ENCODE assay signal across 24 cellular contexts in genomic region chr9:113482991-113483675, GRCh38. TPM values are rescaled to one million over a fixed set of nuclear protein-coding genes. Genes with fewer than 3 reads are reported as not detected.
DNase-seq lines count a peak whose midpoint lies in the region; ATAC-seq and TF ChIP-seq lines count a peak whose summit lies in the region.
"Had no signal": no experiment of that assay in that cellular context is flagged by ENCODE, and none has a peak within 500 bp of the region (broad histone marks: within the 10 kb centered on the region; RNA-seq: fewer than 3 reads in every experiment).

No MANE protein-coding gene starts in this region.

- no peak overlapping the region for H2BK15ac ChIP-seq in neuronal stem cell (ENCODE audit: low read length)

- H2AFZ ChIP-seq in neuronal stem cell (ENCODE audit: low read length), result no peak overlapping the region

- no peak overlapping the region for H3K4me2 ChIP-seq in neuronal stem cell (ENCODE audit: insufficient read depth, low read length, poor library complexity, severe bottlenecking)
- H3K4me2 ChIP-seq: A549, SK-N-SH had no signal

- peak overlapping the region; percentile 79 for H3K27ac ChIP-seq in right cardiac atrium (ENCODE audit: low read length)
- peak overlapping the region; percentile 80 for H3K27ac ChIP-seq in rectal smooth muscle tissue (ENCODE audit: low read depth, low read length)
- no peak overlapping the region for H3K27ac ChIP-seq in upper lobe of right lung
- H3K27ac ChIP-seq in neuronal stem cell (replicated peaks; ENCODE audit: low read length), result no peak overlapping the region

- DNase-seq in cardiac septum (ENCODE audit: low spot score) (peak; percentile 35), left ventricle myocardium superior (no peak), right cardiac atrium (no peak), upper lobe of right lung (peak; percentile 27), neuronal stem cell (ENCODE audit: low spot score) (no peak), mucosa of descending colon (no peak)
- DNase-seq: activated CD4-positive, alpha-beta T cell treated with anti-CD3 and anti-CD28 coated beads, Interleukin-2, amount 50 U/mL, for 4 hours; amniotic stem cell; COR-L47; HCEC 1CT; hippocampal formation; NCI-H748 treated with DMSO at 0.1 percent for 48 hours; posterior cingulate gyrus; RPMI8226; SK-N-SH; stimulated activated CD4-positive, alpha-beta T cell treated with anti-CD3 and anti-CD28 coated beads, Interleukin-2, amount 100 ng/mL, for 24 hours; stimulated activated naive B cell treated with anti-CD40 and anti-IgM and Interleukin-4, amounts not matched to agents 10 μg/mL and 1 μg/mL and 100 μg/mL, for 72 hours had no signal

- no peak overlapping the region for H3K18ac ChIP-seq in neuronal stem cell (ENCODE audit: low read length)

- H2BK5ac ChIP-seq in neuronal stem cell (ENCODE audit: low read length), result no peak overlapping the region

- intact Hi-C loops in cardiac septum (cut with DNase I) (no loop called here), left ventricle myocardium superior (cut with micrococcal nuclease) (no loop called here), right cardiac atrium (cut with DNase I) (no loop called here), upper lobe of right lung (cut with DNase I) (no loop called here), mucosa of descending colon (cut with DNase I, micrococcal nuclease) (no loop called here)

- H3K4me3 ChIP-seq in right cardiac atrium (ENCODE audit: low read length) (no peak overlapping the region), rectal smooth muscle tissue (ENCODE audit: low read length) (no peak overlapping the region), upper lobe of right lung (no peak overlapping the region), neuronal stem cell (ENCODE audit: low read length in 2 of 2) (no peak overlapping the region), mucosa of descending colon (no peak overlapping the region)
- H3K4me3 ChIP-seq: A549, cardiac muscle cell, K562, upper lobe of left lung had no signal

- H3K23ac ChIP-seq in neuronal stem cell (ENCODE audit: low read depth, low read length, poor library complexity), result no peak overlapping the region

- H3K9ac ChIP-seq in rectal smooth muscle tissue (ENCODE audit: low read length), result no peak overlapping the region
- H3K9ac ChIP-seq in neuronal stem cell (ENCODE audit: low read depth, low read length, poor library complexity), result no peak overlapping the region
- H3K9ac ChIP-seq: SK-N-SH had no signal

- no peaks in the 10 kb centered on the region for H3K79me1 ChIP-seq in neuronal stem cell (ENCODE audit: low read depth, low read length)

- no peak overlapping the region for H4K8ac ChIP-seq in neuronal stem cell (ENCODE audit: low read depth, low read length)

- TF ChIP-seq CTCF in upper lobe of right lung (IDR thresholded peaks at IDR 0.05) (no peak), mucosa of descending colon (IDR thresholded peaks at IDR 0.05) (no peak)

- WGBS in right cardiac atrium, result 92% methylated on average over 6 of the region's 6 CpGs
- no CpG with 5 or more reads among the region's 6 CpGs for WGBS in neuronal stem cell (ENCODE audit: extremely low coverage in 2 of 2, insufficient read length in 2 of 2, insufficient replicate concordance in 1 of 2), 2 donors

- no peak overlapping the region for H2BK120ac ChIP-seq in neuronal stem cell (ENCODE audit: low read depth, low read length)

- H3K27me3 ChIP-seq in right cardiac atrium (ENCODE audit: control insufficient read depth, insufficient read depth), result no peaks in the 10 kb centered on the region
- H3K27me3 ChIP-seq in rectal smooth muscle tissue (ENCODE audit: control insufficient read depth, insufficient read depth, low read length), result no peaks in the 10 kb centered on the region
- H3K27me3 ChIP-seq in upper lobe of right lung, result no peaks in the 10 kb centered on the region
- H3K27me3 ChIP-seq in neuronal stem cell (ENCODE audit: control insufficient read depth in 3 of 3, insufficient read depth in 3 of 3, low read depth in 1 of 3, low read length in 3 of 3), result no peaks in the 10 kb centered on the region
- H3K27me3 ChIP-seq: cardiac muscle cell, upper lobe of left lung had no signal

- no peak overlapping the region for H2AK5ac ChIP-seq in neuronal stem cell (ENCODE audit: low read depth, low read length)

- H3K4me1 ChIP-seq in right cardiac atrium (ENCODE audit: control insufficient read depth, insufficient read depth, low read length) (peaks cover 24% of the 10 kb centered on the region), rectal smooth muscle tissue (ENCODE audit: control insufficient read depth, insufficient read depth, low read length) (peaks cover 17% of the 10 kb centered on the region), upper lobe of right lung (peaks cover 9% of the 10 kb centered on the region), neuronal stem cell (ENCODE audit: control insufficient read depth in 2 of 2, insufficient read depth in 1 of 2, low read depth in 1 of 2, low read length in 2 of 2) (peaks cover 4 to 9% of the 10 kb centered on the region in 2 donors), mucosa of descending colon (ENCODE audit: low read depth) (no peaks in the 10 kb centered on the region)

- H3K36me3 ChIP-seq in rectal smooth muscle tissue (ENCODE audit: control insufficient read depth, insufficient read depth, low read length) (no peaks in the 10 kb centered on the region), upper lobe of right lung (no peaks in the 10 kb centered on the region), neuronal stem cell (replicated peaks in 1 of 2; ENCODE audit: control insufficient read depth in 2 of 2, insufficient read depth in 2 of 2, low read length in 2 of 2) (no peaks in the 10 kb centered on the region), mucosa of descending colon (ENCODE audit: low read depth) (no peaks in the 10 kb centered on the region)
- H3K36me3 ChIP-seq: cardiac muscle cell, upper lobe of left lung had no signal

- ATAC-seq in left ventricle myocardium superior, result no peak
- no peak for ATAC-seq in right cardiac atrium
- no peak for ATAC-seq in upper lobe of right lung
- no peak for ATAC-seq in HG02610 (IDR thresholded peaks at IDR 0.05; ENCODE audit: unreplicated experiment)
- no peak for ATAC-seq in mucosa of descending colon
- ATAC-seq: A549; K562; natural killer cell treated with Interleukin-12 subunit alpha and Interleukin-12 subunit beta and Interleukin-15 and Interleukin-18, amount 100 ng/mL, for 72 hours; stimulated activated naive B cell treated with anti-CD40 and anti-IgM and Interleukin-4, amounts not matched to agents 10 μg/mL and 1 μg/mL and 100 μg/mL, for 72 hours had no signal

- no peak overlapping the region for H3K14ac ChIP-seq in neuronal stem cell (ENCODE audit: low read length)

- no peak overlapping the region for H3K4ac ChIP-seq in neuronal stem cell (ENCODE audit: low read length)

- no peak overlapping the region for H4K91ac ChIP-seq in neuronal stem cell (ENCODE audit: low read depth, low read length, poor library complexity)

- H2BK12ac ChIP-seq in neuronal stem cell (ENCODE audit: low read length), result no peak overlapping the region

- H3K9me3 ChIP-seq in right cardiac atrium (ENCODE audit: control insufficient read depth, low read length) (no peaks in the 10 kb centered on the region), upper lobe of right lung (no peaks in the 10 kb centered on the region), neuronal stem cell (replicated peaks in 1 of 2; ENCODE audit: control insufficient read depth in 2 of 2, insufficient read depth in 1 of 2, low read depth in 1 of 2, low read length in 2 of 2) (no peaks in the 10 kb centered on the region), mucosa of descending colon (no peaks in the 10 kb centered on the region)
- H3K9me3 ChIP-seq: A549, SK-N-SH, upper lobe of left lung had no signal

RNA-seq across cellular contexts. Expression of gene RGS3, which starts 19.6 kb away (rescaled TPM):
- total RNA-seq in cardiac septum (233 TPM), left ventricle myocardium superior (115 TPM), right cardiac atrium (100 to 1,000 TPM; 139 to 184 (median 166) TPM), upper lobe of right lung (71.1 TPM), mucosa of descending colon (10 to 100 TPM; 65.9 to 83.8 (median 70.7) TPM)
- polyA plus RNA-seq in right cardiac atrium, result 107 TPM
- 26.4 TPM for polyA plus RNA-seq in neuronal stem cell (2013, experiment 1 of 2)
- 26.2 TPM for polyA plus RNA-seq in neuronal stem cell (2013, experiment 2 of 2)

Comparison
In these comparisons a context has a peak if more than half of its experiments do, and no peak if none do; other contexts are left out.
1. DNase-seq: peak in cardiac septum (single experiment) and upper lobe of right lung (single experiment); none in left ventricle myocardium superior (single experiment), right cardiac atrium (0 of 3), neuronal stem cell (single experiment) and mucosa of descending colon (0 of 3).
2. H3K27ac ChIP-seq: peak in right cardiac atrium (single experiment) and rectal smooth muscle tissue (single experiment); none in upper lobe of right lung (single experiment) and neuronal stem cell (single experiment).